Comparison of ENCODE assay signal across 1 cellular context in genomic region chr18:2958819-2959298, GRCh38.
A peak's percentile ranks its signal among the peaks of the same experiment; 100 is the strongest.
TF ChIP-seq lines count a peak whose summit lies in the region.

No MANE protein-coding gene starts in this region.

TF ChIP-seq in HepG2, 621 proteins besides CTCF, POLR2A, EP300 and RAD21 (continued from another document):
- TF ChIP-seq GATAD2A (CRISPR knock-in tag; IDR thresholded peaks at IDR 0.05): peak; percentile 42; the same call in 1 of the 2 replicates
- TF ChIP-seq ZNF878 (CRISPR knock-in tag; IDR thresholded peaks at IDR 0.05): no peak
- no peak for TF ChIP-seq ZNF24 (IDR thresholded peaks at IDR 0.05)
- TF ChIP-seq GTF2F1 (IDR thresholded peaks at IDR 0.05; ENCODE audit: low read length): no peak
- no peak for TF ChIP-seq ZNF691 (CRISPR knock-in tag; IDR thresholded peaks at IDR 0.05; ENCODE audit: borderline replicate concordance, low read depth)
- no peak for TF ChIP-seq CBX2 (IDR thresholded peaks at IDR 0.05; ENCODE audit: low read depth, low read length)
- no peak for TF ChIP-seq CBX2 (CRISPR knock-in tag; IDR thresholded peaks at IDR 0.05; ENCODE audit: low read depth)
- TF ChIP-seq ZNF253 (CRISPR knock-in tag; IDR thresholded peaks at IDR 0.05; ENCODE audit: borderline replicate concordance): no peak
